8 cellular contexts compared by ENCODE assay signal in genomic region chr11:8683115-8683807, GRCh38. TPM values are rescaled to one million over a fixed set of nuclear protein-coding genes. Genes with fewer than 3 reads are reported as not detected.
DNase-seq lines count a peak whose midpoint lies in the region; ATAC-seq and TF ChIP-seq lines count a peak whose summit lies in the region.

No MANE protein-coding gene starts in this region.

- ATAC-seq in RWPE2 (ENCODE audit: low read depth) (no peak), HG03442 (IDR thresholded peaks at IDR 0.05; ENCODE audit: unreplicated experiment) (no peak)

- H3K27me3 Mint-ChIP-seq in endothelial cell (ENCODE audit: unreplicated experiment), result peaks cover 16% of the 10 kb centered on the region
- H3K27me3 Mint-ChIP-seq in nephron (ENCODE audit: low read depth), result no peaks in the 10 kb centered on the region

- H3K27ac ChIP-seq in RWPE2 (ENCODE audit: poor library complexity, severe bottlenecking), result peak overlapping the region; percentile 85

- peak overlapping the region; percentile 88 for H3K4me3 ChIP-seq in RWPE2 (ENCODE audit: severe bottlenecking)

- peaks cover 50% of the 10 kb centered on the region for H3K36me3 ChIP-seq in RWPE2 (ENCODE audit: low read depth)

- DNase-seq in NCI-H2227 (lab: John Stamatoyannopoulos, UW; ENCODE audit: unreplicated experiment) (peak; percentile 58), NCI-H2227 treated with DMSO at 0.1 percent for 48 hours (lab: John Stamatoyannopoulos, UW) (no peak), RWPE2 (ENCODE audit: low spot score) (peak; percentile 29), endothelial cell (ENCODE audit: low spot score) (no peak), retina (no peak), NCI-H226 (no peak)

- peaks cover 25% of the 10 kb centered on the region for H3K4me1 ChIP-seq in RWPE2 (ENCODE audit: insufficient read depth, poor library complexity, severe bottlenecking)

- H3K4me1 Mint-ChIP-seq in endothelial cell (ENCODE audit: unreplicated experiment), result peaks cover 52% of the 10 kb centered on the region
- peaks cover 45% of the 10 kb centered on the region for H3K4me1 Mint-ChIP-seq in nephron

- no peaks in the 10 kb centered on the region for H3K27me3 ChIP-seq in RWPE2 (ENCODE audit: insufficient read depth, poor library complexity, severe bottlenecking)

- H3K27ac Mint-ChIP-seq in endothelial cell (ENCODE audit: unreplicated experiment), result peak overlapping the region; percentile 96
- H3K27ac Mint-ChIP-seq in nephron, result peak overlapping the region; percentile 72 to 99 (median 99)

- H3K4me3 Mint-ChIP-seq in endothelial cell (ENCODE audit: unreplicated experiment) (peak overlapping the region; percentile 97), nephron (peak overlapping the region; percentile 87 to 98 (median 92))

- H3K36me3 Mint-ChIP-seq in endothelial cell (ENCODE audit: low read depth, unreplicated experiment), result peaks cover 49% of the 10 kb centered on the region
- peaks cover 43% of the 10 kb centered on the region for H3K36me3 Mint-ChIP-seq in nephron (ENCODE audit: low read depth)

- no peaks in the 10 kb centered on the region for H3K9me3 ChIP-seq in RWPE2 (ENCODE audit: severe bottlenecking)

- H3K9me3 Mint-ChIP-seq in endothelial cell (ENCODE audit: unreplicated experiment) (no peaks in the 10 kb centered on the region), nephron (no peaks in the 10 kb centered on the region)

- TF ChIP-seq CTCF in RWPE2 (IDR thresholded peaks at IDR 0.05; ENCODE audit: poor library complexity, severe bottlenecking), result no peak
- no peak for TF ChIP-seq CTCF in endothelial cell (IDR thresholded peaks at IDR 0.05; ENCODE audit: unreplicated experiment)
- no peak for TF ChIP-seq CTCF in nephron (IDR thresholded peaks at IDR 0.05; ENCODE audit: unreplicated experiment in 3 of 3)

RNA-seq across cellular contexts. Expression of gene RPL27A, which starts 0.7 kb away (rescaled TPM):
- total RNA-seq in endothelial cell (ENCODE audit: unreplicated experiment), result 1,456 TPM

RNA-seq across cellular contexts. Expression of gene TRIM66, which starts 0.8 kb away (rescaled TPM):
- total RNA-seq in endothelial cell (ENCODE audit: unreplicated experiment), result 11.4 TPM

Comparison
In these comparisons a context has a peak if more than half of its experiments do, and no peak if none do; other contexts are left out.
1. DNase-seq: peak in NCI-H2227 (single experiment) and RWPE2 (single experiment); none in NCI-H2227 treated with DMSO at 0.1 percent for 48 hours (single experiment), endothelial cell (single experiment), retina (single experiment) and NCI-H226 (single experiment).